Comparison of ENCODE assay signal across 9 cellular contexts in the genomic region with DNA sequence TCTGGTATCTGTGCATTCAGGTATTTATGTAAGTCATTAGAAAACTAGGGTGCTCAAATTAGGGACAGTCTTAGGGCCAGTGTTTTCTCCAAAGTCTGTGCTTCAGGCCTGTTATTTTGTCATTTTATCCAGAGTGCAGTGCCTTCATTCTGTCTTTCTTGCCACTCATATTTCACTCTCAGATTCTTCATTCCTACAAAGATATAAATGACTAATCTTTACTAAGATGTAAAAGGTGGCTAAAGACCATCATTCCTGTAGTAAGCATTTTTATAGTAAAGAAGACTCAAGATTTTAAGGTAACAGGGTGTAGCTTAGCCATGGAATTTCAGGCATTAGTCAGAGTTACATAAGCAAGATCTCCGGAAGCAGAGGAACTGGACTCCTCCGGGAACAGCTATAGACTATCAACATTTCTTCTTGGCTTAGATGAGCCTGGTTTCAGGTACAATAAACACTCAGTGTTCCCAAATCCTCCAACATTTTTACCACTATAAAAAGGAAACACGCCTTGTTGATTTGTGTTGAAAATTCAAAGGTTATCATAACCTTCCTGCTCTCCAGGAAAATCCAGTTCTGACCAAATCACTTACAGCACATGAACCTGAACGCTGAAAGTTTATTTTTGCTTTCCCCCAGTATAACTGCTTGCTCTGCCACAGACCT. TPM values are rescaled to one million over a fixed set of nuclear protein-coding genes. Genes with fewer than 3 reads are reported as not detected.
DNase-seq lines count a peak whose midpoint lies in the region; ATAC-seq and TF ChIP-seq lines count a peak whose summit lies in the region.
"Had no signal": no experiment of that assay in that cellular context is flagged by ENCODE, and none has a peak within 500 bp of the region (broad histone marks: within the 10 kb centered on the region; RNA-seq: fewer than 3 reads in every experiment).

No MANE protein-coding gene starts in this region.

- H3K36me3 ChIP-seq in BLaER1 (peaks cover 5% of the 10 kb centered on the region; the same call in 1 of the 2 replicates), neural cell (ENCODE audit: insufficient read depth, low read length) (no peaks in the 10 kb centered on the region)

- peaks cover 0 to 6% of the 10 kb centered on the region in 2 donors for H3K4me1 Mint-ChIP-seq in effector memory CD8-positive, alpha-beta T cell (ENCODE audit: low read depth in 2 of 2)

- H3K4me2 ChIP-seq in BLaER1 (peak overlapping the region; percentile 69), neural cell (ENCODE audit: low read length) (peak overlapping the region; percentile 53)

- H3K9me3 Mint-ChIP-seq in effector memory CD8-positive, alpha-beta T cell = peaks cover 0 to 2% of the 10 kb centered on the region in 2 donors

- no peak for TF ChIP-seq RAD21 in neural cell (conservative IDR thresholded peaks at IDR 0.05)

- no peak overlapping the region for H3K4me3 Mint-ChIP-seq in effector memory CD8-positive, alpha-beta T cell

- H3K9me2 ChIP-seq in neural cell (ENCODE audit: insufficient read depth, low read length) = no peaks in the 10 kb centered on the region

- peaks cover 55% of the 10 kb centered on the region for H3K4me1 ChIP-seq in BLaER1

- peaks cover 21% of the 10 kb centered on the region for H3K9me3 ChIP-seq in BLaER1
- H3K9me3 ChIP-seq in neural cell (ENCODE audit: low read length) = no peaks in the 10 kb centered on the region

- H3K4me3 ChIP-seq in BLaER1 (no peak overlapping the region), neural cell (ENCODE audit: low read length) (peak overlapping the region; percentile 37)

- POLR2A ChIA-PET in GM10248 (lab: Yijun Ruan, JAX) = no interaction called here

- H3K27ac Mint-ChIP-seq in effector memory CD8-positive, alpha-beta T cell = no peak overlapping the region

- H4K20me1 ChIP-seq in BLaER1 (no peaks in the 10 kb centered on the region), neural cell (ENCODE audit: insufficient read depth) (no peaks in the 10 kb centered on the region)

- H3K9ac ChIP-seq in BLaER1 = no peak overlapping the region
- peak overlapping the region; percentile 17 for H3K9ac ChIP-seq in neural cell (ENCODE audit: low read length)

- peak; percentile 56 for DNase-seq in fibroblast of peridontal ligament (ENCODE audit: extremely low read depth)
- no peak for DNase-seq in GM10248 (ENCODE audit: extremely low spot score)
- no peak for DNase-seq in effector memory CD8-positive, alpha-beta T cell
- DNase-seq in effector CD8-positive, alpha-beta T cell (lab: John Stamatoyannopoulos, UW) = no peak
- DNase-seq in stimulated activated CD4-positive, alpha-beta T cell treated with anti-CD3 and anti-CD28 coated beads, Interleukin-15, amount 100 ng/mL, for 24 hours = no peak

- no peak overlapping the region for H2AFZ ChIP-seq in neural cell (ENCODE audit: low read depth, low read length)

- no peaks in the 10 kb centered on the region for H3K79me2 ChIP-seq in neural cell (replicated peaks; ENCODE audit: insufficient read depth, low read length)

- no peaks in the 10 kb centered on the region for H3K36me3 Mint-ChIP-seq in effector memory CD8-positive, alpha-beta T cell (ENCODE audit: insufficient read depth)

- H3K27me3 ChIP-seq in BLaER1 (no peaks in the 10 kb centered on the region), neural cell (ENCODE audit: insufficient read depth, low read depth, low read length) (no peaks in the 10 kb centered on the region)

- CTCF ChIA-PET in GM10248 (lab: Yijun Ruan, JAX) = interaction anchor here (1.4 to 3.0 kb wide), 4 partner anchors 12 to 27 kb away, joined by 3 to 11 read pairs (median 5); no protein-coding TSS in a partner anchor

- TF ChIP-seq EP300 in neural cell (conservative IDR thresholded peaks at IDR 0.05; ENCODE audit: poor library complexity, severe bottlenecking) = no peak

- no peak for TF ChIP-seq CTCF in neural cell (IDR thresholded peaks at IDR 0.05; ENCODE audit: poor library complexity, severe bottlenecking)
- no peak for TF ChIP-seq CTCF in GM10248 (IDR thresholded peaks at IDR 0.05; ENCODE audit: control extremely low read depth, extremely low read depth, low read depth, missing control alignments)

- H3K27ac ChIP-seq in BLaER1 = peak overlapping the region; percentile 95
- peak overlapping the region; percentile 48 for H3K27ac ChIP-seq in neural cell (ENCODE audit: low read length)

- no peaks in the 10 kb centered on the region for H3K27me3 Mint-ChIP-seq in effector memory CD8-positive, alpha-beta T cell
- H3K27me3 Mint-ChIP-seq: naive thymus-derived CD8-positive, alpha-beta T cell had no signal

- H3F3A ChIP-seq in neural cell (ENCODE audit: insufficient read depth, low read length, poor library complexity, severe bottlenecking) = no peaks in the 10 kb centered on the region

- ATAC-seq in SK-N-SH treated with all-trans-retinoic acid at 6 μM for 48 hours = peak; percentile 93
- no peak for ATAC-seq in effector memory CD8-positive, alpha-beta T cell (replicated peaks)

TF ChIP-seq in SK-N-SH treated with all-trans-retinoic acid at 6 μM for 48 hours, 23 proteins besides CTCF, POLR2A, EP300 and RAD21 (continues in another document):
- TF ChIP-seq ZFP30 (CRISPR knock-in tag; IDR thresholded peaks at IDR 0.05) (no peak), POU6F1 (CRISPR knock-in tag; IDR thresholded peaks at IDR 0.05; ENCODE audit: borderline replicate concordance, low read depth) (no peak), PPARA (CRISPR knock-in tag; IDR thresholded peaks at IDR 0.05; ENCODE audit: borderline replicate concordance) (no peak), ARNTL (CRISPR knock-in tag; IDR thresholded peaks at IDR 0.05; ENCODE audit: borderline replicate concordance, low read depth) (no peak), OSR1 (CRISPR knock-in tag; IDR thresholded peaks at IDR 0.05) (no peak), ZNF565 (CRISPR knock-in tag; conservative IDR thresholded peaks at IDR 0.05; ENCODE audit: low read depth) (no peak)

TF ChIP-seq in neural cell, 6 proteins besides CTCF, POLR2A, EP300 and RAD21:
- no peak for TF ChIP-seq TAF1 (IDR thresholded peaks at IDR 0.05; ENCODE audit: low read depth)
- TF ChIP-seq MXI1 (conservative IDR thresholded peaks at IDR 0.05; ENCODE audit: poor library complexity, severe bottlenecking) = no peak
- no peak for TF ChIP-seq REST (IDR thresholded peaks at IDR 0.05; ENCODE audit: borderline replicate concordance)
- no peak for TF ChIP-seq SMC3 (conservative IDR thresholded peaks at IDR 0.05; ENCODE audit: poor library complexity)
- TF ChIP-seq EZH2 (IDR thresholded peaks at IDR 0.05; ENCODE audit: borderline replicate concordance, insufficient read depth, low read length, poor library complexity, severe bottlenecking) = no peak
- TF ChIP-seq POLR2AphosphoS5 (IDR thresholded peaks at IDR 0.05) = no peak

RNA-seq across cellular contexts. Expression of gene SERPINB1, which starts 23.8 kb away (rescaled TPM):
- not detected in 2 replicates for polyA plus RNA-seq in neural cell
- not detected in 2 replicates for polyA minus RNA-seq in neural cell

RNA-seq across cellular contexts. Expression of gene WRNIP1, which starts 52.7 kb away (rescaled TPM):
- 93.7 and 106 TPM in 2 replicates for polyA plus RNA-seq in neural cell
- 84.0 and 93.7 TPM in 2 replicates for polyA minus RNA-seq in neural cell
